Comparison of ENCODE assay signal across 15 cellular contexts in the genomic region with DNA sequence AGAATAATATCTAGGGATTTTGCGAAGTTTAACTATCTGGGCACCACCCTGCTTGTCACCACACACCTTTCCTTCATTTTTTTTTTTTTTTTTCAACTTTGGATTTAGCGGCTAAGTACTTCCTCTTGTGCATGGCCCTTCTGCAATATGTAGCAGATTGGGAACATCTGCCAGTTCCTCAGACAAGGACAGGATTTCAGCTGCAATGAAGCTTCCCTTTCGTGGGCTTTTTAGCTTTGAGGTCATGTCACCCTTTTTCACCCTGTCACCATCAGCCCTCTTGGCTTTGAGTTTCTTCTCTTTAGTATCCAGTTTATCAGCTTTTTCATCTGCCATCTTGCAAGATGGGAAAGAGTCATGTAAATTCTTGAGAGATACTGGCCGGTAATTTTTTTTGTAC.
"Had no signal": no experiment of that assay in that cellular context is flagged by ENCODE, and none has a peak within 500 bp of the region (broad histone marks: within the 10 kb centered on the region; RNA-seq: fewer than 3 reads in every experiment).

No MANE protein-coding gene starts in this region.

- DNase-seq: activated CD4-positive, alpha-beta memory T cell treated with anti-CD3 and anti-CD28 coated beads for 36 hours; activated CD4-positive, alpha-beta T cell treated with anti-CD3 and anti-CD28 coated beads for 36 hours; activated naive CD4-positive, alpha-beta T cell treated with Interleukin-2 at 50 U/mL for 16 hours; activated T-cell treated with anti-CD3 and anti-CD28 coated beads for 4 hours; caudate nucleus; dorsolateral prefrontal cortex; foreskin fibroblast; left cardiac atrium; mesenchymal stem cell; mucosa of descending colon; naive B cell; stimulated activated CD4-positive, alpha-beta T cell treated with anti-CD3 and anti-CD28 coated beads, Interleukin-12 subunit alpha, Interleukin-12 subunit beta, amount 100 ng/mL, for 4 hours; stimulated activated CD4-positive, alpha-beta T cell treated with anti-CD3 and anti-CD28 coated beads, Interleukin-1b, Interleukin-23, amount 100 ng/mL, for 48 hours; stimulated activated naive CD4-positive, alpha-beta T cell treated with Interleukin-2 at 50 U/mL for 16 hours; T1000 had no signal
